In genomic region chrX:21989415-21989814, GRCh38 we compare ENCODE assay signal across 12 cellular contexts. TPM values are rescaled to one million over a fixed set of nuclear protein-coding genes. Genes with fewer than 3 reads are reported as not detected.
DNase-seq lines count a peak whose midpoint lies in the region; ATAC-seq and TF ChIP-seq lines count a peak whose summit lies in the region.
"Had no signal": no experiment of that assay in that cellular context is flagged by ENCODE, and none has a peak within 500 bp of the region (broad histone marks: within the 10 kb centered on the region; RNA-seq: fewer than 3 reads in every experiment).

No MANE protein-coding gene starts in this region.

- no peaks in the 10 kb centered on the region for H3K9me3 Mint-ChIP-seq in activated T-helper 2 cell treated with anti-CD3 and anti-CD28 coated beads, Interferon-gamma antibody, Interleukin-2, Interleukin-4, amounts not matched to agents 10 μg/mL and 5 μg/mL and 100 μg/mL, durations not matched to agents 14 hours and 24 hours and 36 hours

- no peaks in the 10 kb centered on the region for H3K27me3 Mint-ChIP-seq in activated T-helper 2 cell treated with anti-CD3 and anti-CD28 coated beads, Interferon-gamma antibody, Interleukin-2, Interleukin-4, amounts not matched to agents 10 μg/mL and 5 μg/mL and 100 μg/mL, durations not matched to agents 14 hours and 24 hours and 36 hours (ENCODE audit: low read depth)

- peaks cover 64% of the 10 kb centered on the region for H3K36me3 Mint-ChIP-seq in activated T-helper 2 cell treated with anti-CD3 and anti-CD28 coated beads, Interferon-gamma antibody, Interleukin-2, Interleukin-4, amounts not matched to agents 10 μg/mL and 5 μg/mL and 100 μg/mL, durations not matched to agents 14 hours and 24 hours and 36 hours (ENCODE audit: low read depth)

- no peak overlapping the region for H3K4me3 Mint-ChIP-seq in activated T-helper 2 cell treated with anti-CD3 and anti-CD28 coated beads, Interferon-gamma antibody, Interleukin-2, Interleukin-4, amounts not matched to agents 10 μg/mL and 5 μg/mL and 100 μg/mL, durations not matched to agents 14 hours and 24 hours and 36 hours (ENCODE audit: low read depth)

- H3K4me3 ChIP-seq in GM12865 (ENCODE audit: low read depth, low read length) = no peak overlapping the region
- H3K4me3 ChIP-seq: sigmoid colon had no signal

- H3K4me1 Mint-ChIP-seq in activated T-helper 2 cell treated with anti-CD3 and anti-CD28 coated beads, Interferon-gamma antibody, Interleukin-2, Interleukin-4, amounts not matched to agents 10 μg/mL and 5 μg/mL and 100 μg/mL, durations not matched to agents 14 hours and 24 hours and 36 hours (ENCODE audit: low read depth) = peaks cover 24% of the 10 kb centered on the region

- peak; percentile 47 for DNase-seq in GM12865 (ENCODE audit: low read depth)
- DNase-seq in activated T-helper 2 cell treated with anti-CD3 and anti-CD28 coated beads, Interferon-gamma antibody, Interleukin-2, Interleukin-4, amounts not matched to agents 10 μg/mL and 5 μg/mL and 100 μg/mL, durations not matched to agents 14 hours and 24 hours and 36 hours (ENCODE audit: low spot score) = no peak
- no peak for DNase-seq in Kasumi-1 (lab: John Stamatoyannopoulos, UW)
- DNase-seq in AG20443 (ENCODE audit: low spot score) = no peak
- no peak for DNase-seq in NCI-H128 (lab: John Stamatoyannopoulos, UW; ENCODE audit: unreplicated experiment)
- DNase-seq: activated gamma-delta T cell, NCI-H2081 treated with DMSO at 0.1 percent for 48 hours, PC-3, sigmoid colon, T1000 had no signal

- H3K27ac Mint-ChIP-seq in activated T-helper 2 cell treated with anti-CD3 and anti-CD28 coated beads, Interferon-gamma antibody, Interleukin-2, Interleukin-4, amounts not matched to agents 10 μg/mL and 5 μg/mL and 100 μg/mL, durations not matched to agents 14 hours and 24 hours and 36 hours = peak overlapping the region; percentile 79

- peak; percentile 32 for ATAC-seq in GM19043 (IDR thresholded peaks at IDR 0.05; ENCODE audit: low read depth, unreplicated experiment)
- peak; percentile 33 for ATAC-seq in HG02870 (IDR thresholded peaks at IDR 0.05; ENCODE audit: unreplicated experiment)
- ATAC-seq: PC-3 had no signal

- no peak for TF ChIP-seq CTCF in GM12865 (IDR thresholded peaks at IDR 0.05; ENCODE audit: insufficient read depth, low read depth, low read length, missing control alignments)

- intact Hi-C loops in activated T-helper 2 cell treated with anti-CD3 and anti-CD28 coated beads, Interferon-gamma antibody, Interleukin-2, Interleukin-4, amounts not matched to agents 10 μg/mL and 5 μg/mL and 100 μg/mL, durations not matched to agents 14 hours and 24 hours and 36 hours (cut with micrococcal nuclease) = loop anchor here (1.0 to 5.0 kb wide), 2 partner anchors 48 to 71 kb away; no protein-coding TSS in a partner anchor

RNA-seq across cellular contexts. Expression of gene PHEX, which starts 42.7 kb away (rescaled TPM):
- 7.6 and 7.8 TPM in 2 replicates for total RNA-seq in activated T-helper 2 cell treated with anti-CD3 and anti-CD28 coated beads, Interferon-gamma antibody, Interleukin-2, Interleukin-4, amounts not matched to agents 10 μg/mL and 5 μg/mL and 100 μg/mL, durations not matched to agents 14 hours and 24 hours and 36 hours

RNA-seq across cellular contexts. Expression of gene SMS, which starts 48.9 kb away (rescaled TPM):
- 143 TPM in 2 replicates for total RNA-seq in activated T-helper 2 cell treated with anti-CD3 and anti-CD28 coated beads, Interferon-gamma antibody, Interleukin-2, Interleukin-4, amounts not matched to agents 10 μg/mL and 5 μg/mL and 100 μg/mL, durations not matched to agents 14 hours and 24 hours and 36 hours
